16 cellular contexts compared by ENCODE assay signal in genomic region chr11:10272132-10272531, GRCh38.
"Had no signal": no experiment of that assay in that cellular context is flagged by ENCODE, and none has a peak within 500 bp of the region (broad histone marks: within the 10 kb centered on the region; RNA-seq: fewer than 3 reads in every experiment).

No MANE protein-coding gene starts in this region.

- H3K4me1 ChIP-seq: testis had no signal

- H3K4me3 ChIP-seq: ascending aorta, dorsolateral prefrontal cortex, neural progenitor cell, psoas muscle, spleen, stomach, testis, upper lobe of left lung had no signal

- H3K9me3 ChIP-seq: ascending aorta, psoas muscle, spleen, stomach, testis, upper lobe of left lung had no signal

- H3K4me2 ChIP-seq: neural progenitor cell had no signal

- H3K9me3 Mint-ChIP-seq: neural progenitor cell; T-helper 1 cell treated with Interleukin-12 subunit alpha and Interleukin-12 subunit beta and Interleukin-4 antibody, amounts not matched to agents 30 μg/mL and 1 μg/mL, for 36 hours had no signal

- H3K36me3 Mint-ChIP-seq: neural progenitor cell had no signal

- H3K27ac Mint-ChIP-seq: neural progenitor cell; T-helper 1 cell treated with Interleukin-12 subunit alpha and Interleukin-12 subunit beta and Interleukin-4 antibody, amounts not matched to agents 30 μg/mL and 1 μg/mL, for 36 hours had no signal

- H3K4me3 Mint-ChIP-seq: neural progenitor cell; T-helper 1 cell treated with Interleukin-12 subunit alpha and Interleukin-12 subunit beta and Interleukin-4 antibody, amounts not matched to agents 30 μg/mL and 1 μg/mL, for 36 hours had no signal

- ATAC-seq: psoas muscle, sciatic nerve had no signal

- H3K27me3 ChIP-seq: ascending aorta, dorsolateral prefrontal cortex, neural progenitor cell, spleen, stomach, testis, upper lobe of left lung had no signal

- H3K9ac ChIP-seq: neural progenitor cell had no signal

- DNase-seq: activated CD4-positive, alpha-beta T cell treated with anti-CD3 and anti-CD28 coated beads for 4 hours; activated CD8-positive, alpha-beta memory T cell treated with anti-CD3 and anti-CD28 coated beads for 24 hours; activated naive CD4-positive, alpha-beta T cell treated with Interleukin-2 at 50 U/mL for 16 hours; dorsolateral prefrontal cortex; hypothalamus; kidney glomerular epithelial cell; psoas muscle; spleen; stomach; testis; WERI-Rb-1 had no signal

- H3K36me3 ChIP-seq: ascending aorta, neural progenitor cell, spleen, stomach, upper lobe of left lung, WERI-Rb-1 had no signal

- H3K27ac ChIP-seq: ascending aorta, dorsolateral prefrontal cortex, neural progenitor cell, psoas muscle, spleen, stomach, testis, upper lobe of left lung, WERI-Rb-1 had no signal

- H2AFZ ChIP-seq: neural progenitor cell had no signal

- H3K4me1 Mint-ChIP-seq: neural progenitor cell had no signal
